ENCODE assay signal across 2 cellular contexts in the genomic region with DNA sequence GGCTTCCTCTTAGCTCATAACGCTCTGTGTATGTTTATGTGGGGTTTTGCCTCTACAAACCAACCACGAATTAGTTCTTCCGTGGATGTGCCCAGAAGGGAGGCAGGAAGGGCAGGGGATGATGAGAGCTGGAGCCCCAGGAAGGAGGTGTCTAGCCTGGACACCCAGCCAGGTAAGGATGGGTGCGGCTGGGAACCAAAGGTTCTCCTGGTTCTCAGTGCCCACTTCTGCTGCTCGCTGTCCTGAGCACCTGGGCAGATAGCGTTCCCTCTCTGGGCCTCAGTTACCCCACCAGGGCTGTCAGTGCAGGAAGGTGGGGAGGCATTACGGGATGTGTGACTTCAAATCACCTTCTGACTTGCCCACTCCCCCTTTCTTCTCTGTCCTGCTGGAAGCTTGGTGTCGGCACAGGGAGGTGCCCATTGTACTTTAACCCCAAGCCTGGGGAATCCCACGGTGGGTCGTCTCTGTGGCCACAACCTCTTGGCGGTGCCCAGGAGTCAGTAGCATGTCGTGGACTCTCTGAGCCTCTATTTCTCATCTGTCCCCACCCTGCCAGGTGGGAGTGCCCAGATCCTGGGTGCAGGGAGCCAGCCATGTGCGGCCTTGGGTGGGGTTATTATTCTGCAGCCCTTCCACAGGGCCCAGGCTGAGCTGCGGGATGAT.
TF ChIP-seq lines count a peak whose summit lies in the region.

No MANE protein-coding gene starts in this region.

TF ChIP-seq in SK-N-SH, 30 proteins besides CTCF, POLR2A, EP300 and RAD21 (continued from another document):
- TF ChIP-seq ELF1 (IDR thresholded peaks at IDR 0.05) (no peak), NRF1 (IDR thresholded peaks at IDR 0.05; ENCODE audit: low read depth, low read length) (no peak), RFX5 (IDR thresholded peaks at IDR 0.05; ENCODE audit: low read length) (no peak), GATA2 (CRISPR knock-in tag; IDR thresholded peaks at IDR 0.05) (no peak), MXI1 (IDR thresholded peaks at IDR 0.05; ENCODE audit: low read depth, low read length) (no peak), SIN3A (IDR thresholded peaks at IDR 0.05; ENCODE audit: borderline replicate concordance, low read depth, low read length) (no peak), EZH2phosphoT487 (IDR thresholded peaks at IDR 0.05; ENCODE audit: borderline replicate concordance, low read depth) (no peak), TAF1 (IDR thresholded peaks at IDR 0.05; ENCODE audit: borderline replicate concordance, low read depth, low read length) (no peak), REST (IDR thresholded peaks at IDR 0.05; ENCODE audit: low read depth, low read length) (no peak), MEF2A (IDR thresholded peaks at IDR 0.05; ENCODE audit: borderline replicate concordance, low read depth) (no peak)
- TF ChIP-seq, protein P1, sequence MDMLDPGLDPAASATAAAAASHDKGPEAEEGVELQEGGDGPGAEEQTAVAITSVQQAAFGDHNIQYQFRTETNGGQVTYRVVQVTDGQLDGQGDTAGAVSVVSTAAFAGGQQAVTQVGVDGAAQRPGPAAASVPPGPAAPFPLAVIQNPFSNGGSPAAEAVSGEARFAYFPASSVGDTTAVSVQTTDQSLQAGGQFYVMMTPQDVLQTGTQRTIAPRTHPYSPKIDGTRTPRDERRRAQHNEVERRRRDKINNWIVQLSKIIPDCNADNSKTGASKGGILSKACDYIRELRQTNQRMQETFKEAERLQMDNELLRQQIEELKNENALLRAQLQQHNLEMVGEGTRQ (IDR thresholded peaks at IDR 0.05; ENCODE audit: borderline replicate concordance, low read depth, low read length) = no peak
- TF ChIP-seq, protein P2, sequence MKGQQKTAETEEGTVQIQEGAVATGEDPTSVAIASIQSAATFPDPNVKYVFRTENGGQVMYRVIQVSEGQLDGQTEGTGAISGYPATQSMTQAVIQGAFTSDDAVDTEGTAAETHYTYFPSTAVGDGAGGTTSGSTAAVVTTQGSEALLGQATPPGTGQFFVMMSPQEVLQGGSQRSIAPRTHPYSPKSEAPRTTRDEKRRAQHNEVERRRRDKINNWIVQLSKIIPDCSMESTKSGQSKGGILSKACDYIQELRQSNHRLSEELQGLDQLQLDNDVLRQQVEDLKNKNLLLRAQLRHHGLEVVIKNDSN (IDR thresholded peaks at IDR 0.05; ENCODE audit: borderline replicate concordance, low read depth) = no peak
TF ChIP-seq in SK-N-SH: peak in this region for 0.

TF ChIP-seq in SK-N-SH treated with all-trans-retinoic acid at 6 μM for 48 hours, 23 proteins besides CTCF, POLR2A, EP300 and RAD21 (continued from another document):
- TF ChIP-seq, protein P3, sequence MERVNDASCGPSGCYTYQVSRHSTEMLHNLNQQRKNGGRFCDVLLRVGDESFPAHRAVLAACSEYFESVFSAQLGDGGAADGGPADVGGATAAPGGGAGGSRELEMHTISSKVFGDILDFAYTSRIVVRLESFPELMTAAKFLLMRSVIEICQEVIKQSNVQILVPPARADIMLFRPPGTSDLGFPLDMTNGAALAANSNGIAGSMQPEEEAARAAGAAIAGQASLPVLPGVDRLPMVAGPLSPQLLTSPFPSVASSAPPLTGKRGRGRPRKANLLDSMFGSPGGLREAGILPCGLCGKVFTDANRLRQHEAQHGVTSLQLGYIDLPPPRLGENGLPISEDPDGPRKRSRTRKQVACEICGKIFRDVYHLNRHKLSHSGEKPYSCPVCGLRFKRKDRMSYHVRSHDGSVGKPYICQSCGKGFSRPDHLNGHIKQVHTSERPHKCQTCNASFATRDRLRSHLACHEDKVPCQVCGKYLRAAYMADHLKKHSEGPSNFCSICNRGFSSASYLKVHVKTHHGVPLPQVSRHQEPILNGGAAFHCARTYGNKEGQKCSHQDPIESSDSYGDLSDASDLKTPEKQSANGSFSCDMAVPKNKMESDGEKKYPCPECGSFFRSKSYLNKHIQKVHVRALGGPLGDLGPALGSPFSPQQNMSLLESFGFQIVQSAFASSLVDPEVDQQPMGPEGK (CRISPR knock-in tag; IDR thresholded peaks at IDR 0.05; ENCODE audit: borderline replicate concordance) = no peak
- TF ChIP-seq, protein P4, sequence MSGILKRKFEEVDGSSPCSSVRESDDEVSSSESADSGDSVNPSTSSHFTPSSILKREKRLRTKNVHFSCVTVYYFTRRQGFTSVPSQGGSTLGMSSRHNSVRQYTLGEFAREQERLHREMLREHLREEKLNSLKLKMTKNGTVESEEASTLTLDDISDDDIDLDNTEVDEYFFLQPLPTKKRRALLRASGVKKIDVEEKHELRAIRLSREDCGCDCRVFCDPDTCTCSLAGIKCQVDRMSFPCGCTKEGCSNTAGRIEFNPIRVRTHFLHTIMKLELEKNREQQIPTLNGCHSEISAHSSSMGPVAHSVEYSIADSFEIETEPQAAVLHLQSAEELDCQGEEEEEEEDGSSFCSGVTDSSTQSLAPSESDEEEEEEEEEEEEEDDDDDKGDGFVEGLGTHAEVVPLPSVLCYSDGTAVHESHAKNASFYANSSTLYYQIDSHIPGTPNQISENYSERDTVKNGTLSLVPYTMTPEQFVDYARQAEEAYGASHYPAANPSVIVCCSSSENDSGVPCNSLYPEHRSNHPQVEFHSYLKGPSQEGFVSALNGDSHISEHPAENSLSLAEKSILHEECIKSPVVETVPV (CRISPR knock-in tag; IDR thresholded peaks at IDR 0.05) = no peak
- TF ChIP-seq ZC3H10 (CRISPR knock-in tag; IDR thresholded peaks at IDR 0.05) = no peak
- TF ChIP-seq OSR1 (CRISPR knock-in tag; IDR thresholded peaks at IDR 0.05) = no peak
- TF ChIP-seq RARB (CRISPR knock-in tag; IDR thresholded peaks at IDR 0.05) = no peak
- no peak for TF ChIP-seq ZFP3 (CRISPR knock-in tag; IDR thresholded peaks at IDR 0.05)
- no peak for TF ChIP-seq TCF4 (CRISPR knock-in tag; IDR thresholded peaks at IDR 0.05; ENCODE audit: borderline replicate concordance)
- TF ChIP-seq ISL1 (CRISPR knock-in tag; IDR thresholded peaks at IDR 0.05) = no peak
- TF ChIP-seq ZNF8 (CRISPR knock-in tag; IDR thresholded peaks at IDR 0.05) = no peak
- no peak for TF ChIP-seq POU6F1 (CRISPR knock-in tag; IDR thresholded peaks at IDR 0.05; ENCODE audit: borderline replicate concordance, low read depth)
- no peak for TF ChIP-seq ARNTL (CRISPR knock-in tag; IDR thresholded peaks at IDR 0.05; ENCODE audit: borderline replicate concordance, low read depth)
TF ChIP-seq in SK-N-SH treated with all-trans-retinoic acid at 6 μM for 48 hours: peak in this region for 0.
